In genomic region chr15:96410175-96411055, GRCh38 we compare ENCODE assay signal across 3 cellular contexts.
A peak's percentile ranks its signal among the peaks of the same experiment; 100 is the strongest.
TF ChIP-seq lines count a peak whose summit lies in the region.

No MANE protein-coding gene starts in this region.

TF ChIP-seq in HepG2, 621 proteins besides CTCF, POLR2A, EP300 and RAD21:
- no peak for TF ChIP-seq SMARCE1 (IDR thresholded peaks at IDR 0.05; ENCODE audit: borderline replicate concordance)
- no peak for TF ChIP-seq POGK (CRISPR knock-in tag; conservative IDR thresholded peaks at IDR 0.05)
- 0 out of 2 replicates have a peak, but pooled peaks have one; percentile 62 for TF ChIP-seq EZH2 (conservative IDR thresholded peaks at IDR 0.05; ENCODE audit: low read depth, low read length)
- TF ChIP-seq CBX2 (IDR thresholded peaks at IDR 0.05; ENCODE audit: low read depth, low read length), result 0 out of 2 replicates have a peak, but pooled peaks have one; percentile 26
- no peak for TF ChIP-seq CBX2 (CRISPR knock-in tag; IDR thresholded peaks at IDR 0.05; ENCODE audit: low read depth)
- TF ChIP-seq NR2F2 (IDR thresholded peaks at IDR 0.05; ENCODE audit: borderline replicate concordance, low read depth), result no peak
- TF ChIP-seq JARID2 (CRISPR knock-in tag; IDR thresholded peaks at IDR 0.05; ENCODE audit: insufficient replicate concordance), result no peak
- no peak for TF ChIP-seq HOXD1 (CRISPR knock-in tag; IDR thresholded peaks at IDR 0.05)

TF ChIP-seq in endothelial cell of umbilical vein, 7 proteins besides CTCF, POLR2A, EP300 and RAD21:
- no peak for TF ChIP-seq GATA2 (IDR thresholded peaks at IDR 0.05; ENCODE audit: insufficient read depth, insufficient read length, low read depth, low read length)
- TF ChIP-seq EZH2 (IDR thresholded peaks at IDR 0.05; ENCODE audit: borderline replicate concordance, low read depth, low read length, severe bottlenecking), result no peak
- no peak for TF ChIP-seq FOS (IDR thresholded peaks at IDR 0.05; ENCODE audit: borderline replicate concordance, insufficient read depth, low read length)
- no peak for TF ChIP-seq MYC (IDR thresholded peaks at IDR 0.05; ENCODE audit: low read depth, low read length)
- no peak for TF ChIP-seq JUN (IDR thresholded peaks at IDR 0.05; ENCODE audit: borderline replicate concordance, insufficient read depth, insufficient read length, low read depth)
- TF ChIP-seq POLR2AphosphoS5 (IDR thresholded peaks at IDR 0.05; ENCODE audit: insufficient read depth, low read depth, low read length), result no peak
- TF ChIP-seq MAX (IDR thresholded peaks at IDR 0.05; ENCODE audit: insufficient read depth, insufficient read length), result no peak

TF ChIP-seq in HEK293T, 16 proteins besides CTCF, POLR2A, EP300 and RAD21:
- TF ChIP-seq SUZ12 (IDR thresholded peaks at IDR 0.05) (no peak), FOXM1 (IDR thresholded peaks at IDR 0.05; ENCODE audit: borderline replicate concordance) (no peak), L3MBTL2 (conservative IDR thresholded peaks at IDR 0.05) (no peak), CTBP1 (IDR thresholded peaks at IDR 0.05; ENCODE audit: borderline replicate concordance) (no peak), PKNOX1 (IDR thresholded peaks at IDR 0.05) (no peak), ELF4 (IDR thresholded peaks at IDR 0.05) (no peak), NFRKB (IDR thresholded peaks at IDR 0.05) (no peak), TARDBP (IDR thresholded peaks at IDR 0.05) (no peak), FOXA1 (IDR thresholded peaks at IDR 0.05) (no peak), HDGF (IDR thresholded peaks at IDR 0.05; ENCODE audit: borderline replicate concordance) (no peak), LEF1 (IDR thresholded peaks at IDR 0.05; ENCODE audit: borderline replicate concordance) (no peak), SP1 (IDR thresholded peaks at IDR 0.05) (no peak), FOXK2 (IDR thresholded peaks at IDR 0.05) (no peak)
